ENCODE assay signal across 15 cellular contexts in the genomic region with DNA sequence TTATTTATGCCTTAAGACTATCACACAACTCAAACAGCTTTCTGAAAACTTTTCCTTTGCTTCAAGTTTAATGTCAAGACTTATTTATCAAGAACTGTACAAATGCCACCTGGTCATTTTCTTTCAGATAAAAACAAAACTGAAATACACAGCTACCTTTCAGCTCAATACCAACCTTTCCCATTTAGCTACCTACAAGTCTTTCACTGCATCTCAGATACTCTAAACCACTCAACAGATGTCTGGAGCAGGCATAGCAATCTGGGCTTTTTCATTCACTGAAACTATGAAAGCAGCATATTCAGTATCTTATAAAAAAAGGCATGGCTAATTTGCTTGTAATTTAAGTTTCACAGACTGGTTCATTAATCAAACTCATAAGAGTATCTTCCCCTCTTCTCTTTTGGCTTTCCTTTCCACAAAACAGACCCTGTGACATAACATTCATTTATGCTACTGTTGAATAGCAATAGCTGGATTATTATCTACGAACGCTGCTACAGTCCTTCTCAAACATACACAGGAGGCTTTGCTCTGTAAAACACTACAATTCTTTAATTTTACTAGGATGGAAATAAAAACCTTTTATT. TPM values are rescaled to one million over a fixed set of nuclear protein-coding genes. Genes with fewer than 3 reads are reported as not detected.
A peak's percentile ranks its signal among the peaks of the same experiment; 100 is the strongest.
DNase-seq lines count a peak whose midpoint lies in the region; ATAC-seq and TF ChIP-seq lines count a peak whose summit lies in the region.
"Had no signal": no experiment of that assay in that cellular context is flagged by ENCODE, and none has a peak within 500 bp of the region (broad histone marks: within the 10 kb centered on the region; RNA-seq: fewer than 3 reads in every experiment).

No MANE protein-coding gene starts in this region.

- no peaks in the 10 kb centered on the region for H3K9me3 ChIP-seq in T-helper 17 cell (ENCODE audit: control insufficient read depth, low read length, poor library complexity, severe bottlenecking)
- no peaks in the 10 kb centered on the region for H3K9me3 ChIP-seq in trophoblast cell (ENCODE audit: insufficient read depth, low read depth, low read length)
- no peaks in the 10 kb centered on the region for H3K9me3 ChIP-seq in sigmoid colon
- H3K9me3 ChIP-seq: esophagus muscularis mucosa had no signal

- H2BK5ac ChIP-seq in trophoblast cell (ENCODE audit: low read depth, low read length, poor library complexity): no peak overlapping the region

- no peaks in the 10 kb centered on the region for H3K27me3 Mint-ChIP-seq in T-helper 17 cell

- no peak overlapping the region for H4K8ac ChIP-seq in trophoblast cell (ENCODE audit: low read depth, low read length)

- ATAC-seq in HG02678 (IDR thresholded peaks at IDR 0.05; ENCODE audit: unreplicated experiment): peak; percentile 72
- no peak for ATAC-seq in T-helper 17 cell
- no peak for ATAC-seq in GM21360 (IDR thresholded peaks at IDR 0.05; ENCODE audit: unreplicated experiment)

- no CpG with 5 or more reads among the region's 2 CpGs for WGBS in trophoblast cell (ENCODE audit: extremely low coverage, insufficient coverage, insufficient read length)
- WGBS in sigmoid colon, 2 donors: 59 to 64% methylated on average over 2 of the region's 2 CpGs

- no peak for TF ChIP-seq POLR2A in sigmoid colon (IDR thresholded peaks at IDR 0.05)

- H3K4me2 ChIP-seq in trophoblast cell (ENCODE audit: low read length): no peak overlapping the region

- no peak overlapping the region for H3K18ac ChIP-seq in trophoblast cell (ENCODE audit: low read length)

- TF ChIP-seq CTCF in sigmoid colon (IDR thresholded peaks at IDR 0.05) (no peak), GM13976 (IDR thresholded peaks at IDR 0.05; ENCODE audit: borderline replicate concordance, control extremely low read depth, extremely low read depth, insufficient read depth, missing control alignments) (no peak)

- in situ Hi-C loops in GM13976 (cut with MboI; ENCODE audit: low sequenced_read_pairs, unreplicated experiment): no loop called here

- H3K14ac ChIP-seq in trophoblast cell (ENCODE audit: low read length): no peak overlapping the region

- peak; percentile 40 for DNase-seq in NCI-H2171 treated with DMSO at 0.1 percent for 48 hours (lab: John Stamatoyannopoulos, UW)
- no peak for DNase-seq in NCI-H2171 (lab: John Stamatoyannopoulos, UW)
- DNase-seq in T-helper 17 cell: no peak
- no peak for DNase-seq in trophoblast cell
- DNase-seq in sigmoid colon: no peak
- no peak for DNase-seq in GM13976 (ENCODE audit: low spot score)
- DNase-seq: activated gamma-delta T cell, dermis blood vessel endothelial cell, GDM1, NCI-H1092 treated with DMSO at 0.1 percent for 48 hours, substantia nigra, SW 1271 had no signal

- H3K27ac ChIP-seq in trophoblast cell (ENCODE audit: low read depth, low read length) (no peak overlapping the region), sigmoid colon (no peak overlapping the region)
- H3K27ac ChIP-seq: esophagus muscularis mucosa had no signal

- H3K36me3 ChIP-seq in trophoblast cell (ENCODE audit: control insufficient read depth in 1 of 2, insufficient read depth in 2 of 2, low read length in 2 of 2) (peaks cover 21 to 22% of the 10 kb centered on the region in 2 experiments), sigmoid colon (peaks cover 0 to 33% (median 22%) of the 10 kb centered on the region in 4 donors)

- H3K27me3 ChIP-seq in trophoblast cell (ENCODE audit: insufficient read depth, low read length) (no peaks in the 10 kb centered on the region), sigmoid colon (no peaks in the 10 kb centered on the region)
- H3K27me3 ChIP-seq: esophagus muscularis mucosa had no signal

- H3K36me3 Mint-ChIP-seq in T-helper 17 cell (ENCODE audit: low read depth): peaks cover 11% of the 10 kb centered on the region

- intact Hi-C loops in sigmoid colon (cut with DNase I): no loop called here

- peak overlapping the region; percentile 63 for H3K4me3 Mint-ChIP-seq in T-helper 17 cell

- H3K4me1 ChIP-seq in trophoblast cell (ENCODE audit: control insufficient read depth in 1 of 2, insufficient read depth in 2 of 2, low read length in 2 of 2) (peaks cover 0 to 2% of the 10 kb centered on the region in 2 experiments), sigmoid colon (peaks cover 0 to 60% (median 40%) of the 10 kb centered on the region in 4 donors)

- H2BK120ac ChIP-seq in trophoblast cell (ENCODE audit: insufficient read depth, low read length, poor library complexity): no peak overlapping the region

- H3K4ac ChIP-seq in trophoblast cell (ENCODE audit: low read depth, low read length): peak overlapping the region; percentile 40

- H2AFZ ChIP-seq in trophoblast cell (ENCODE audit: insufficient read depth, low read length, poor library complexity): no peak overlapping the region

- no peak for TF ChIP-seq EP300 in sigmoid colon (IDR thresholded peaks at IDR 0.05)

- no peak overlapping the region for H3K9ac ChIP-seq in trophoblast cell (ENCODE audit: low read length)

- peaks cover 12% of the 10 kb centered on the region for H3K79me2 ChIP-seq in trophoblast cell (ENCODE audit: control insufficient read depth, insufficient read depth, low read length, poor library complexity)

- H2AK5ac ChIP-seq in trophoblast cell (ENCODE audit: low read length): no peak overlapping the region

- H4K91ac ChIP-seq in trophoblast cell (ENCODE audit: low read depth, low read length): no peak overlapping the region

- peak overlapping the region; percentile 86 for H3K27ac Mint-ChIP-seq in T-helper 17 cell

- no peak overlapping the region for H3K23ac ChIP-seq in trophoblast cell (ENCODE audit: low read length)

- H3K79me1 ChIP-seq in trophoblast cell (ENCODE audit: low read length): no peaks in the 10 kb centered on the region

- no peak overlapping the region for H4K12ac ChIP-seq in trophoblast cell (ENCODE audit: low read depth, low read length)

- H3K4me3 ChIP-seq in trophoblast cell (ENCODE audit: low read depth, low read length) (no peak overlapping the region), sigmoid colon (no peak overlapping the region)
- H3K4me3 ChIP-seq: esophagus muscularis mucosa had no signal

- H2BK12ac ChIP-seq in trophoblast cell (ENCODE audit: low read length): no peak overlapping the region

- peaks cover 46% of the 10 kb centered on the region for H3K4me1 Mint-ChIP-seq in T-helper 17 cell

RNA-seq across cellular contexts. Expression of gene TRA2A, which starts 8.2 kb away (rescaled TPM):
- total RNA-seq in T-helper 17 cell (100 to 1,000 TPM; 249 to 285 TPM), sigmoid colon (10 to 100 TPM; 37.0 to 84.5 (median 42.2) TPM)
- 66.4 and 67.4 TPM in 2 replicates for polyA plus RNA-seq in trophoblast cell (2013)
- polyA plus RNA-seq in sigmoid colon: 10 to 100 TPM; 34.2 to 57.7 (median 46.9) TPM

RNA-seq across cellular contexts. Expression of gene IGF2BP3, which starts 53.3 kb away (rescaled TPM):
- 10 to 100 TPM in 1 of 2 donors, 1 to 10 TPM in 1; 1.4 to 11.0 TPM for total RNA-seq in T-helper 17 cell
- 82.5 and 84.8 TPM in 2 replicates for polyA plus RNA-seq in trophoblast cell (2013)
- total RNA-seq in sigmoid colon: 1 to 10 TPM in 3 of 4 donors, under 1 TPM in 1; under 0.01 to 1.9 (median 1.4) TPM
- polyA plus RNA-seq in sigmoid colon: 1 to 10 TPM in 1 of 3 donors, not detected in 2; 1.2 TPM
